Comparison of ENCODE assay signal across 1 cellular context in genomic region chr4:57064120-57064519, GRCh38.
TF ChIP-seq lines count a peak whose summit lies in the region.

No MANE protein-coding gene starts in this region.

TF ChIP-seq in IMR-90, 13 proteins besides CTCF, POLR2A, EP300 and RAD21 (continued from another document):
- TF ChIP-seq SMC3 (IDR thresholded peaks at IDR 0.05; ENCODE audit: low read depth, low read length) (no peak), MXI1 (IDR thresholded peaks at IDR 0.05; ENCODE audit: borderline replicate concordance, low read depth, low read length) (no peak)
